23 cellular contexts compared by ENCODE assay signal in the genomic region with DNA sequence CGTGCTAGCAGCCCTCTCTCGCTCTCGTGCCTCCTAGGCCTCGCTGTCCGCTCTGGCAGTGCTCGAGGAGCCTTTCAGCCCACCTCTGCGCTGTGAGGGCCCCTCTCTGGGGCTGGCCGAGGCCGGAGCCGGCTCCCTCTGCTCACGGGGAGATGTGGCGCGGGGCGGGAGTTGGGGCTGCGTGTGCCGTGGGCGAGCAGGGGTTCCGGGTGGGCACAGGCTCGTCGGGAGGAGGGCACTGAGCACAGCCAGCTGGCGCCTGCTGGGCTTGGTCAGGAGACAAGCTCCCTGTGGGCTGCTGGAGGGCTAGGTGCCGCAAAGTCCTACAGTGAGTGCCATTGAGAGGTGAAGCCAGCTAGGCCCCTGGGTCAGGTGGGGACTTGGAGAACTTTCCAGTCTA.
"Had no signal": no experiment of that assay in that cellular context is flagged by ENCODE, and none has a peak within 500 bp of the region (broad histone marks: within the 10 kb centered on the region; RNA-seq: fewer than 3 reads in every experiment).

No MANE protein-coding gene starts in this region.

- H3K36me3 ChIP-seq: esophagus muscularis mucosa, heart right ventricle, lower lobe of right lung had no signal

- FAIRE-seq: colon, endothelial cell of umbilical vein, frontal cortex, islet of Langerhans, keratinocyte had no signal

- H3K27ac ChIP-seq: coronary artery, dorsolateral prefrontal cortex, esophagus muscularis mucosa, foreskin keratinocyte, heart right ventricle, lower lobe of right lung had no signal

- H3K4me3 ChIP-seq: coronary artery, dorsolateral prefrontal cortex, esophagus muscularis mucosa, heart right ventricle, lower lobe of right lung, mucosa of descending colon had no signal

- H3K27me3 ChIP-seq: dorsolateral prefrontal cortex, esophagus muscularis mucosa, foreskin keratinocyte, heart right ventricle had no signal

- DNase-seq: dermis blood vessel endothelial cell; effector CD4-positive, alpha-beta T cell; effector memory CD4-positive, alpha-beta T cell; foreskin keratinocyte; glutamatergic neuron; head of caudate nucleus; heart right ventricle; hippocampal formation; kidney glomerular epithelial cell; left colon; left ventricle myocardium superior; lower lobe of right lung; mesenchymal stem cell; mucosa of descending colon had no signal

- H3K9me3 ChIP-seq: esophagus muscularis mucosa, lower lobe of right lung, mucosa of descending colon had no signal

- ATAC-seq: foreskin keratinocyte, heart right ventricle, left colon, left lobe of liver, left ventricle myocardium superior, lower lobe of right lung, mucosa of descending colon had no signal

- H3K4me1 ChIP-seq: foreskin keratinocyte, heart right ventricle, lower lobe of right lung had no signal
